In the genomic region with DNA sequence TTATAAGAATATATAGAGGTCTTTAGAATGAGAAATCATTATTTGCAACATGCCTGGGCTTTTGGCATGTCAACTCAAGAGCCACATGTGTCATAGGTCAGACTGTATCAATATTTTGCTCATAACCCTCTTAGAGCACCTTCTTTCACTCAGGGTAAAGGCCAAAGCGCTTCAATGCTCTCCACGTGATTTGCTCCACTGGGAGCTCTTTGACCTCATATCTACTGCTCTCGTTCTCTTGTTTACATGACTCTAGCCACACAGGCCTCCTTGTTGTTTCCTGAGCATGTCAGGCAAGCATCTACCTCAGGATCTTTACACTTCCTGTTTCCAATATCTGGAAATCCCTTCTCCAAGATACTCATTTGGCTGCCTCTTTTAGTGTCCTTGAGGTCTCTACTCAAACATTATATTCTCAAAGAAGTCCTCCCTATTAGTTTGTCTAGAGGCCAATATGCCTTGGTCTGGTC, we compare ENCODE assay signal across 1 cellular context.
A peak's percentile ranks its signal among the peaks of the same experiment; 100 is the strongest.
TF ChIP-seq lines count a peak whose summit lies in the region.

No MANE protein-coding gene starts in this region.

TF ChIP-seq in HepG2, 621 proteins besides CTCF, POLR2A, EP300 and RAD21 (continued from another document and continues in another):
- TF ChIP-seq RELA (CRISPR knock-in tag; IDR thresholded peaks at IDR 0.05): no peak; the same call in 1 of the 2 replicates
- TF ChIP-seq HNF4G (IDR thresholded peaks at IDR 0.05; ENCODE audit: borderline replicate concordance, low read depth, low read length): peak; percentile 96
- peak; percentile 97 for TF ChIP-seq HNF4G (CRISPR knock-in tag; IDR thresholded peaks at IDR 0.05; ENCODE audit: borderline replicate concordance, low read depth)
- TF ChIP-seq, protein P1, sequence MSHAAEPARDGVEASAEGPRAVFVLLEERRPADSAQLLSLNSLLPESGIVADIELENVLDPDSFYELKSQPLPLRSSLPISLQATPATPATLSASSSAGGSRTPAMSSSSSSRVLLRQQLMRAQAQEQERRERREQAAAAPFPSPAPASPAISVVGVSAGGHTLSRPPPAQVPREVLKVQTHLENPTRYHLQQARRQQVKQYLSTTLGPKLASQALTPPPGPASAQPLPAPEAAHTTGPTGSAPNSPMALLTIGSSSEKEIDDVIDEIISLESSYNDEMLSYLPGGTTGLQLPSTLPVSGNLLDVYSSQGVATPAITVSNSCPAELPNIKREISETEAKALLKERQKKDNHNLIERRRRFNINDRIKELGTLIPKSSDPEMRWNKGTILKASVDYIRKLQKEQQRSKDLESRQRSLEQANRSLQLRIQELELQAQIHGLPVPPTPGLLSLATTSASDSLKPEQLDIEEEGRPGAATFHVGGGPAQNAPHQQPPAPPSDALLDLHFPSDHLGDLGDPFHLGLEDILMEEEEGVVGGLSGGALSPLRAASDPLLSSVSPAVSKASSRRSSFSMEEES (CRISPR knock-in tag; IDR thresholded peaks at IDR 0.05): peak; percentile 99
- TF ChIP-seq ZNF570 (CRISPR knock-in tag; IDR thresholded peaks at IDR 0.05; ENCODE audit: borderline replicate concordance): no peak
- peak; percentile 42; the same call in 1 of the 2 replicates for TF ChIP-seq NFYC (CRISPR knock-in tag; IDR thresholded peaks at IDR 0.05)
- TF ChIP-seq HOXA9 (CRISPR knock-in tag; IDR thresholded peaks at IDR 0.05; ENCODE audit: borderline replicate concordance): no peak
- TF ChIP-seq, protein P2, sequence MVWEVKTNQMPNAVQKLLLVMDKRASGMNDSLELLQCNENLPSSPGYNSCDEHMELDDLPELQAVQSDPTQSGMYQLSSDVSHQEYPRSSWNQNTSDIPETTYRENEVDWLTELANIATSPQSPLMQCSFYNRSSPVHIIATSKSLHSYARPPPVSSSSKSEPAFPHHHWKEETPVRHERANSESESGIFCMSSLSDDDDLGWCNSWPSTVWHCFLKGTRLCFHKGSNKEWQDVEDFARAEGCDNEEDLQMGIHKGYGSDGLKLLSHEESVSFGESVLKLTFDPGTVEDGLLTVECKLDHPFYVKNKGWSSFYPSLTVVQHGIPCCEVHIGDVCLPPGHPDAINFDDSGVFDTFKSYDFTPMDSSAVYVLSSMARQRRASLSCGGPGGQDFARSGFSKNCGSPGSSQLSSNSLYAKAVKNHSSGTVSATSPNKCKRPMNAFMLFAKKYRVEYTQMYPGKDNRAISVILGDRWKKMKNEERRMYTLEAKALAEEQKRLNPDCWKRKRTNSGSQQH (CRISPR knock-in tag; IDR thresholded peaks at IDR 0.05; ENCODE audit: low read depth): peak; percentile 74; the same call in 1 of the 2 replicates
- TF ChIP-seq MED1 (CRISPR knock-in tag; IDR thresholded peaks at IDR 0.05): peak; percentile 99
- peak; percentile 56; the same call in 1 of the 2 replicates for TF ChIP-seq ZSCAN20 (CRISPR knock-in tag; IDR thresholded peaks at IDR 0.05; ENCODE audit: borderline replicate concordance)
- no peak for TF ChIP-seq MAZ (IDR thresholded peaks at IDR 0.05; ENCODE audit: borderline replicate concordance, low read depth, low read length)
- TF ChIP-seq MAZ (CRISPR knock-in tag; IDR thresholded peaks at IDR 0.05; ENCODE audit: low read depth): peak; percentile 27; the same call in 1 of the 2 replicates
- TF ChIP-seq SP1 (IDR thresholded peaks at IDR 0.05): no peak
- TF ChIP-seq SP1 (CRISPR knock-in tag; IDR thresholded peaks at IDR 0.05): no peak
- TF ChIP-seq ZNF256 (CRISPR knock-in tag; conservative IDR thresholded peaks at IDR 0.05): 0 out of 2 replicates have a peak, but pooled peaks have one; percentile 29
- TF ChIP-seq ZNF660 (CRISPR knock-in tag; IDR thresholded peaks at IDR 0.05; ENCODE audit: borderline replicate concordance, low read depth): no peak
- TF ChIP-seq, protein P3, sequence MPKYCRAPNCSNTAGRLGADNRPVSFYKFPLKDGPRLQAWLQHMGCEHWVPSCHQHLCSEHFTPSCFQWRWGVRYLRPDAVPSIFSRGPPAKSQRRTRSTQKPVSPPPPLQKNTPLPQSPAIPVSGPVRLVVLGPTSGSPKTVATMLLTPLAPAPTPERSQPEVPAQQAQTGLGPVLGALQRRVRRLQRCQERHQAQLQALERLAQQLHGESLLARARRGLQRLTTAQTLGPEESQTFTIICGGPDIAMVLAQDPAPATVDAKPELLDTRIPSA (CRISPR knock-in tag; IDR thresholded peaks at IDR 0.05; ENCODE audit: borderline replicate concordance): no peak
- TF ChIP-seq, protein P4, sequence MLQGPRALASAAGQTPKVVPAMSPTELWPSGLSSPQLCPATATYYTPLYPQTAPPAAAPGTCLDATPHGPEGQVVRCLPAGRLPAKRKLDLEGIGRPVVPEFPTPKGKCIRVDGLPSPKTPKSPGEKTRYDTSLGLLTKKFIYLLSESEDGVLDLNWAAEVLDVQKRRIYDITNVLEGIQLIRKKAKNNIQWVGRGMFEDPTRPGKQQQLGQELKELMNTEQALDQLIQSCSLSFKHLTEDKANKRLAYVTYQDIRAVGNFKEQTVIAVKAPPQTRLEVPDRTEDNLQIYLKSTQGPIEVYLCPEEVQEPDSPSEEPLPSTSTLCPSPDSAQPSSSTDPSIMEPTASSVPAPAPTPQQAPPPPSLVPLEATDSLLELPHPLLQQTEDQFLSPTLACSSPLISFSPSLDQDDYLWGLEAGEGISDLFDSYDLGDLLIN (CRISPR knock-in tag; IDR thresholded peaks at IDR 0.05; ENCODE audit: borderline replicate concordance): no peak
- peak; percentile 69; the same call in 1 of the 3 replicates for TF ChIP-seq MXI1 (IDR thresholded peaks at IDR 0.05; ENCODE audit: borderline replicate concordance, low read depth, low read length)
- TF ChIP-seq SPEN (CRISPR knock-in tag; IDR thresholded peaks at IDR 0.05; ENCODE audit: low read depth): peak; percentile 53; the same call in 1 of the 2 replicates
- TF ChIP-seq JUN (CRISPR knock-in tag; IDR thresholded peaks at IDR 0.05): peak; percentile 59
- no peak for TF ChIP-seq ZNF138 (CRISPR knock-in tag; IDR thresholded peaks at IDR 0.05; ENCODE audit: low read depth)
- no peak for TF ChIP-seq GABPA (IDR thresholded peaks at IDR 0.05; ENCODE audit: low read depth, low read length)
- peak; percentile 83 for TF ChIP-seq GABPA (CRISPR knock-in tag; IDR thresholded peaks at IDR 0.05; ENCODE audit: low read depth)
- TF ChIP-seq ADNP (CRISPR knock-in tag; IDR thresholded peaks at IDR 0.05): no peak; the same call in 1 of the 2 replicates
- no peak for TF ChIP-seq ZNF569 (CRISPR knock-in tag; IDR thresholded peaks at IDR 0.05; ENCODE audit: borderline replicate concordance)
- TF ChIP-seq, protein P5, sequence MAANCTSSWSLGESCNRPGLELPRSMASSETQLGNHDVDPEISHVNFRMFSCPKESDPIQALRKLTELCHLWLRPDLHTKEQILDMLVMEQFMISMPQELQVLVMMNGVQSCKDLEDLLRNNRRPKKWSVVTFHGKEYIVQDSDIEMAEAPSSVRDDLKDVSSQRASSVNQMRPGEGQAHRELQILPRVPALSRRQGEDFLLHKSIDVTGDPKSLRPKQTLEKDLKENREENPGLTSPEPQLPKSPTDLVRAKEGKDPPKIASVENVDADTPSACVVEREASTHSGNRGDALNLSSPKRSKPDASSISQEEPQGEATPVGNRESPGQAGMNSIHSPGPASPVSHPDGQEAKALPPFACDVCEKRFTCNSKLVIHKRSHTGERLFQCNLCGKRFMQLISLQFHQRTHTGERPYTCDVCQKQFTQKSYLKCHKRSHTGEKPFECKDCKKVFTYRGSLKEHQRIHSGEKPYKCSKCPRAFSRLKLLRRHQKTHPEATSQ (CRISPR knock-in tag; IDR thresholded peaks at IDR 0.05; ENCODE audit: borderline replicate concordance): no peak; the same call in 1 of the 2 replicates
- TF ChIP-seq, protein P6, sequence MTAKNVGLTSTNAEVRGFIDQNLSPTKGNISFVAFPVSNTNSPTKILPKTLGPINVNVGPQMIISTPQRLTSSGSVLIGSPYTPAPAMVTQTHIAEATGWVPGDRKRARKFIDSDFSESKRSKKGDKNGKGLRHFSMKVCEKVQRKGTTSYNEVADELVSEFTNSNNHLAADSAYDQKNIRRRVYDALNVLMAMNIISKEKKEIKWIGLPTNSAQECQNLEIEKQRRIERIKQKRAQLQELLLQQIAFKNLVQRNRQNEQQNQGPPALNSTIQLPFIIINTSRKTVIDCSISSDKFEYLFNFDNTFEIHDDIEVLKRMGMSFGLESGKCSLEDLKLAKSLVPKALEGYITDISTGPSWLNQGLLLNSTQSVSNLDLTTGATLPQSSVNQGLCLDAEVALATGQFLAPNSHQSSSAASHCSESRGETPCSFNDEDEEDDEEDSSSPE (CRISPR knock-in tag; IDR thresholded peaks at IDR 0.05): peak; percentile 77
- TF ChIP-seq, protein P7, sequence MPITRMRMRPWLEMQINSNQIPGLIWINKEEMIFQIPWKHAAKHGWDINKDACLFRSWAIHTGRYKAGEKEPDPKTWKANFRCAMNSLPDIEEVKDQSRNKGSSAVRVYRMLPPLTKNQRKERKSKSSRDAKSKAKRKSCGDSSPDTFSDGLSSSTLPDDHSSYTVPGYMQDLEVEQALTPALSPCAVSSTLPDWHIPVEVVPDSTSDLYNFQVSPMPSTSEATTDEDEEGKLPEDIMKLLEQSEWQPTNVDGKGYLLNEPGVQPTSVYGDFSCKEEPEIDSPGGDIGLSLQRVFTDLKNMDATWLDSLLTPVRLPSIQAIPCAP (CRISPR knock-in tag; IDR thresholded peaks at IDR 0.05; ENCODE audit: low read depth): no peak; the same call in 1 of the 2 replicates
- no peak for TF ChIP-seq ZNF33A (CRISPR knock-in tag; IDR thresholded peaks at IDR 0.05; ENCODE audit: borderline replicate concordance)
- TF ChIP-seq HIVEP1 (CRISPR knock-in tag; IDR thresholded peaks at IDR 0.05): no peak
- TF ChIP-seq ZNF674 (CRISPR knock-in tag; IDR thresholded peaks at IDR 0.05; ENCODE audit: low read depth): no peak
- no peak for TF ChIP-seq MAFF (IDR thresholded peaks at IDR 0.05; ENCODE audit: low read depth, low read length)
- TF ChIP-seq ZNF841 (CRISPR knock-in tag; IDR thresholded peaks at IDR 0.05; ENCODE audit: borderline replicate concordance): no peak
- TF ChIP-seq ZMYM3 (CRISPR knock-in tag; IDR thresholded peaks at IDR 0.05): peak; percentile 98
- peak; percentile 99 for TF ChIP-seq HDAC2 (CRISPR knock-in tag; IDR thresholded peaks at IDR 0.05)
- TF ChIP-seq ZNF777 (CRISPR knock-in tag; IDR thresholded peaks at IDR 0.05): peak; percentile 38; the same call in 1 of the 2 replicates
- TF ChIP-seq, protein P8, sequence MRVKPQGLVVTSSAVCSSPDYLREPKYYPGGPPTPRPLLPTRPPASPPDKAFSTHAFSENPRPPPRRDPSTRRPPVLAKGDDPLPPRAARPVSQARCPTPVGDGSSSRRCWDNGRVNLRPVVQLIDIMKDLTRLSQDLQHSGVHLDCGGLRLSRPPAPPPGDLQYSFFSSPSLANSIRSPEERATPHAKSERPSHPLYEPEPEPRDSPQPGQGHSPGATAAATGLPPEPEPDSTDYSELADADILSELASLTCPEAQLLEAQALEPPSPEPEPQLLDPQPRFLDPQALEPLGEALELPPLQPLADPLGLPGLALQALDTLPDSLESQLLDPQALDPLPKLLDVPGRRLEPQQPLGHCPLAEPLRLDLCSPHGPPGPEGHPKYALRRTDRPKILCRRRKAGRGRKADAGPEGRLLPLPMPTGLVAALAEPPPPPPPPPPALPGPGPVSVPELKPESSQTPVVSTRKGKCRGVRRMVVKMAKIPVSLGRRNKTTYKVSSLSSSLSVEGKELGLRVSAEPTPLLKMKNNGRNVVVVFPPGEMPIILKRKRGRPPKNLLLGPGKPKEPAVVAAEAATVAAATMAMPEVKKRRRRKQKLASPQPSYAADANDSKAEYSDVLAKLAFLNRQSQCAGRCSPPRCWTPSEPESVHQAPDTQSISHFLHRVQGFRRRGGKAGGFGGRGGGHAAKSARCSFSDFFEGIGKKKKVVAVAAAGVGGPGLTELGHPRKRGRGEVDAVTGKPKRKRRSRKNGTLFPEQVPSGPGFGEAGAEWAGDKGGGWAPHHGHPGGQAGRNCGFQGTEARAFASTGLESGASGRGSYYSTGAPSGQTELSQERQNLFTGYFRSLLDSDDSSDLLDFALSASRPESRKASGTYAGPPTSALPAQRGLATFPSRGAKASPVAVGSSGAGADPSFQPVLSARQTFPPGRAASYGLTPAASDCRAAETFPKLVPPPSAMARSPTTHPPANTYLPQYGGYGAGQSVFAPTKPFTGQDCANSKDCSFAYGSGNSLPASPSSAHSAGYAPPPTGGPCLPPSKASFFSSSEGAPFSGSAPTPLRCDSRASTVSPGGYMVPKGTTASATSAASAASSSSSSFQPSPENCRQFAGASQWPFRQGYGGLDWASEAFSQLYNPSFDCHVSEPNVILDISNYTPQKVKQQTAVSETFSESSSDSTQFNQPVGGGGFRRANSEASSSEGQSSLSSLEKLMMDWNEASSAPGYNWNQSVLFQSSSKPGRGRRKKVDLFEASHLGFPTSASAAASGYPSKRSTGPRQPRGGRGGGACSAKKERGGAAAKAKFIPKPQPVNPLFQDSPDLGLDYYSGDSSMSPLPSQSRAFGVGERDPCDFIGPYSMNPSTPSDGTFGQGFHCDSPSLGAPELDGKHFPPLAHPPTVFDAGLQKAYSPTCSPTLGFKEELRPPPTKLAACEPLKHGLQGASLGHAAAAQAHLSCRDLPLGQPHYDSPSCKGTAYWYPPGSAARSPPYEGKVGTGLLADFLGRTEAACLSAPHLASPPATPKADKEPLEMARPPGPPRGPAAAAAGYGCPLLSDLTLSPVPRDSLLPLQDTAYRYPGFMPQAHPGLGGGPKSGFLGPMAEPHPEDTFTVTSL (CRISPR knock-in tag; IDR thresholded peaks at IDR 0.05; ENCODE audit: borderline replicate concordance): peak; percentile 96
- no peak for TF ChIP-seq NBN (conservative IDR thresholded peaks at IDR 0.05)
- TF ChIP-seq SIN3A (IDR thresholded peaks at IDR 0.05; ENCODE audit: borderline replicate concordance, low read depth, low read length): no peak
